1 cellular context compared by ENCODE assay signal in genomic region chr11:43547900-43548381, GRCh38.
TF ChIP-seq lines count a peak whose summit lies in the region.

No MANE protein-coding gene starts in this region.

TF ChIP-seq in K562, 482 proteins besides CTCF, POLR2A, EP300 and RAD21 (continued from another document):
- 0 out of 2 replicates have a peak, but pooled peaks have one; percentile 40 for TF ChIP-seq ZFP91 (CRISPR knock-in tag; IDR thresholded peaks at IDR 0.05)
- TF ChIP-seq ZBTB5 (IDR thresholded peaks at IDR 0.05) = no peak
- TF ChIP-seq DDX20 (tag; IDR thresholded peaks at IDR 0.05; ENCODE audit: low read depth) = no peak
- TF ChIP-seq CBFA2T2 (conservative IDR thresholded peaks at IDR 0.05) = 0 out of 2 replicates have a peak, but pooled peaks have one; percentile 10
- TF ChIP-seq ZBTB9 (CRISPR knock-in tag; IDR thresholded peaks at IDR 0.05) = no peak
